12 cellular contexts compared by ENCODE assay signal in genomic region chr3:58577269-58577821, GRCh38. TPM values are rescaled to one million over a fixed set of nuclear protein-coding genes. Genes with fewer than 3 reads are reported as not detected.
A peak's percentile ranks its signal among the peaks of the same experiment; 100 is the strongest.
DNase-seq lines count a peak whose midpoint lies in the region; ATAC-seq and TF ChIP-seq lines count a peak whose summit lies in the region.
"Had no signal": no experiment of that assay in that cellular context is flagged by ENCODE, and none has a peak within 500 bp of the region (broad histone marks: within the 10 kb centered on the region; RNA-seq: fewer than 3 reads in every experiment).

Gene FAM107A, minus strand, starts transcription at chr3:58577391. Its CDS starts 7,531 bp downstream, at chr3:58569860.

- ATAC-seq in body of pancreas (peak; percentile 78), GM21423 (IDR thresholded peaks at IDR 0.05; ENCODE audit: unreplicated experiment) (no peak), HG02884 (IDR thresholded peaks at IDR 0.05; ENCODE audit: unreplicated experiment) (no peak), HG02678 (IDR thresholded peaks at IDR 0.05; ENCODE audit: unreplicated experiment) (no peak)

- no peaks in the 10 kb centered on the region for H3K27me3 ChIP-seq in body of pancreas
- no peaks in the 10 kb centered on the region for H3K27me3 ChIP-seq in right atrium auricular region

- WGBS in body of pancreas, 2 donors: 29 to 34% methylated on average over 12 of the region's 12 CpGs

- intact Hi-C loops in body of pancreas (cut with DNase I): no loop called here
- intact Hi-C loops in posterior cingulate gyrus (cut with DNase I): no loop called here

- H3K36me3 ChIP-seq in body of pancreas (replicated peaks in 1 of 2; ENCODE audit: insufficient read depth in 1 of 2, low read depth in 2 of 2): no peaks in the 10 kb centered on the region
- H3K36me3 ChIP-seq in right atrium auricular region: no peaks in the 10 kb centered on the region
- H3K36me3 ChIP-seq: HAP-1 had no signal

- H3K27ac ChIP-seq in body of pancreas: peak within 1 kb of the TSS; percentile 11 to 73 (median 64)
- peak within 1 kb of the TSS; percentile 80 to 83 for H3K27ac ChIP-seq in right atrium auricular region

- TF ChIP-seq CTCF in body of pancreas (IDR thresholded peaks at IDR 0.05) (peak in 2 of 7 experiments; percentile 6 to 28), right atrium auricular region (IDR thresholded peaks at IDR 0.05) (peak in 1 of 2 donors; percentile 53)

- DNase-seq in Ammon's horn (ENCODE audit: low spot score) (peak; percentile 87), body of pancreas (peak; percentile 45 to 60 (median 54)), right atrium auricular region (ENCODE audit: low spot score) (peak; percentile 88), posterior cingulate gyrus (peak in 9 of 10 donors; percentile 29 to 92 (median 59)), activated gamma-delta T cell treated with Interleukin-2 at 50 U/mL for 16 hours (no peak)
- DNase-seq: activated T-cell treated with anti-CD3 and anti-CD28 coated beads, Interleukin-2, amount 50 U/mL, for 1 hour; naive B cell; NCI-H524 had no signal

- no peak within 1 kb of the TSS for H3K4me3 ChIP-seq in body of pancreas
- H3K4me3 ChIP-seq in right atrium auricular region: peak within 1 kb of the TSS; percentile 35 to 49
- H3K4me3 ChIP-seq: HAP-1 had no signal

- peak in 1 of 3 donors; percentile 58 for TF ChIP-seq POLR2A in body of pancreas (IDR thresholded peaks at IDR 0.05)

- H3K4me1 ChIP-seq in body of pancreas (peaks cover 32% of the 10 kb centered on the region), right atrium auricular region (peaks cover 0 to 17% of the 10 kb centered on the region in 2 donors)

- H3K9me3 ChIP-seq in body of pancreas: no peaks in the 10 kb centered on the region
- H3K9me3 ChIP-seq in right atrium auricular region: no peaks in the 10 kb centered on the region
- H3K9me3 ChIP-seq: HAP-1 had no signal

RNA-seq across cellular contexts. Expression of gene FAM107A, which starts in this region (rescaled TPM):
- 10 to 100 TPM; 14.5 to 26.4 TPM for total RNA-seq in body of pancreas
- total RNA-seq in right atrium auricular region: 10 to 100 TPM; 76.5 to 80.7 TPM

Comparison
In these comparisons a context has a peak if more than half of its experiments do, and no peak if none do; other contexts are left out.
1. H3K4me3 ChIP-seq: peak in right atrium auricular region (2 of 2); none in body of pancreas (0 of 2).